In the genomic region with DNA sequence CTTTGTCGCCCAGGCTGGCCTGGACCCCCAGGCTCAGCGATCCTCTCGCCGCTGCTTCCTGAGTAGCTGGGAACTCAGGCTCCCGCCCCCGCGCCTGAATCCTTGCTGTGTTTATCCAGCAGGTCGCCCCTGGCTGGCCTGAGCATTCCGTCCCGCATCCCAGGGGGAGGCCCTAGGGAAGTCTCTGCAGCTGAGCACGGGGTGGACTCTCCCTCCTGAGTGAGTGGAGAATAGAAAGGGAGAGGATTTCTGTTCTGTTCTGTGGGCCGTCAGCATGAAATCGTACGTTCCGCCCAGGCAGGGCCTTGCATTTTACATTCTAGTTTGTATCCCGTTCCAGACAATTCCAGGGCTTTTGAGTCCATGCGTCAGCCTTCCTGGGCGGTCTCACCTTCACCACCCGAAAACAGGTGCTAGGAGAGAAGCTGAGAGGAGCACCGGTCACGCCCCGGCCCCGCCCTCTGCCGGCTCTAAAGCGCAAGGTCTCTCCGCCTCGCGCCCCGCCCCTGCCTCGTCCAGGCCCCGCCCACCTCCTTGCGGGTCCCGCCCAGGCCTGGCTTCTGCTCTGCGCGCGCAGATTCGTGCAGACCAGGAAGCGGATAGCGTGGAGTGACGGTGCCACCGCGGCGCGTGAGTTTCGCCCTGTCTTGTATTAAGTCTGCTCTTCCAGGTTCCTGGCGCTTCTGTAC, we compare ENCODE assay signal across 8 cellular contexts. TPM values are rescaled to one million over a fixed set of nuclear protein-coding genes. Genes with fewer than 3 reads are reported as not detected.
A peak's percentile ranks its signal among the peaks of the same experiment; 100 is the strongest.
DNase-seq lines count a peak whose midpoint lies in the region; ATAC-seq, FAIRE-seq and TF ChIP-seq lines count a peak whose summit lies in the region.

ZNF761 (plus strand) TSS at position 586 of the 689 bp plus-strand sequence. CDS start 15,285 bp downstream, outside the sequence.

- H3K4me1 ChIP-seq in Loucy (ENCODE audit: insufficient read depth, low read length, poor library complexity, severe bottlenecking) = peaks cover 5% of the 10 kb centered on the region
- H3K4me1 ChIP-seq in RWPE2 (ENCODE audit: insufficient read depth, poor library complexity, severe bottlenecking) = no peaks in the 10 kb centered on the region
- no peaks in the 10 kb centered on the region for H3K4me1 ChIP-seq in neural progenitor cell
- peaks cover 7% of the 10 kb centered on the region for H3K4me1 ChIP-seq in stomach smooth muscle (ENCODE audit: control insufficient read depth, insufficient read depth, low read length)

- peaks cover 18% of the 10 kb centered on the region; the same call in 1 of the 2 replicates for H3K79me2 ChIP-seq in Loucy (ENCODE audit: insufficient read depth, low read length)
- H3K79me2 ChIP-seq in neural progenitor cell (ENCODE audit: low read depth) = peaks cover 17% of the 10 kb centered on the region

- DNase-seq in H54 (ENCODE audit: insufficient read length, low spot score) (peak; percentile 88), RWPE2 (ENCODE audit: low spot score) (peak; percentile 97), activated gamma-delta T cell (lab: John Stamatoyannopoulos, UW) (peak; percentile 94), foreskin fibroblast (peak; percentile 87 to 97), neural progenitor cell (ENCODE audit: low spot score) (peak; percentile 97)

- peak; percentile 96 for ATAC-seq in RWPE2 (ENCODE audit: low read depth)

- no peak within 1 kb of the TSS for H3K27ac Mint-ChIP-seq in neural progenitor cell

- TF ChIP-seq CTCF in Loucy (conservative IDR thresholded peaks at IDR 0.05; ENCODE audit: low read length) = no peak
- TF ChIP-seq CTCF in RWPE2 (IDR thresholded peaks at IDR 0.05; ENCODE audit: poor library complexity, severe bottlenecking) = no peak
- TF ChIP-seq CTCF in foreskin fibroblast (IDR thresholded peaks at IDR 0.05; ENCODE audit: low read depth, low read length) = peak; percentile 38
- peak; percentile 45 for TF ChIP-seq CTCF in neural progenitor cell (IDR thresholded peaks at IDR 0.05)

- peak within 1 kb of the TSS; percentile 57 for H3K27ac ChIP-seq in RWPE2 (ENCODE audit: poor library complexity, severe bottlenecking)
- no peak within 1 kb of the TSS for H3K27ac ChIP-seq in neural progenitor cell
- no peak within 1 kb of the TSS for H3K27ac ChIP-seq in stomach smooth muscle (ENCODE audit: low read length)

- H3K9me3 Mint-ChIP-seq in neural progenitor cell = no peaks in the 10 kb centered on the region

- peak within 1 kb of the TSS; percentile 94 for H3K4me3 Mint-ChIP-seq in neural progenitor cell

- H3K4me3 ChIP-seq in Loucy (ENCODE audit: low read length, poor library complexity, severe bottlenecking) (peak within 1 kb of the TSS; percentile 88), RWPE2 (ENCODE audit: severe bottlenecking) (peak within 1 kb of the TSS; percentile 67), foreskin fibroblast (ENCODE audit: low read depth in 1 of 2, low read length in 2 of 2) (peak within 1 kb of the TSS; percentile 66 to 93), neural progenitor cell (peak within 1 kb of the TSS; percentile 77), stomach smooth muscle (ENCODE audit: low read length in 2 of 2) (peak within 1 kb of the TSS; percentile 61 to 86)

- H3K36me3 ChIP-seq in Loucy (ENCODE audit: insufficient read depth, low read length) = no peaks in the 10 kb centered on the region
- H3K36me3 ChIP-seq in RWPE2 (ENCODE audit: low read depth) = peaks cover 26% of the 10 kb centered on the region
- no peaks in the 10 kb centered on the region for H3K36me3 ChIP-seq in neural progenitor cell
- H3K36me3 ChIP-seq in stomach smooth muscle (ENCODE audit: control insufficient read depth in 2 of 2, insufficient read depth in 2 of 2, low read length in 2 of 2) = no peaks in the 10 kb centered on the region

- H4K20me1 ChIP-seq in Loucy (ENCODE audit: insufficient read depth, low read length, poor library complexity, severe bottlenecking) (no peaks in the 10 kb centered on the region), neural progenitor cell (ENCODE audit: low read depth) (no peaks in the 10 kb centered on the region)

- H3F3A ChIP-seq in Loucy (ENCODE audit: low read depth) = no peaks in the 10 kb centered on the region
- no peaks in the 10 kb centered on the region for H3F3A ChIP-seq in neural progenitor cell (ENCODE audit: low read depth)

- peak within 1 kb of the TSS; percentile 88 for H3K9ac ChIP-seq in Loucy (ENCODE audit: low read depth, low read length, poor library complexity, severe bottlenecking)
- peak within 1 kb of the TSS; percentile 43 for H3K9ac ChIP-seq in neural progenitor cell
- peak within 1 kb of the TSS; percentile 74 to 80 for H3K9ac ChIP-seq in stomach smooth muscle (ENCODE audit: low read length in 2 of 2)

- peaks cover 17% of the 10 kb centered on the region for H3K36me3 Mint-ChIP-seq in neural progenitor cell

- peaks cover 10% of the 10 kb centered on the region for H3K4me1 Mint-ChIP-seq in neural progenitor cell

- H2AFZ ChIP-seq in Loucy (ENCODE audit: low read length) = peak within 1 kb of the TSS; percentile 88
- peak within 1 kb of the TSS; percentile 66 for H2AFZ ChIP-seq in neural progenitor cell (replicated peaks)

- H3K4me2 ChIP-seq in Loucy (ENCODE audit: low read depth, low read length, poor library complexity, severe bottlenecking) (peak within 1 kb of the TSS; percentile 86), neural progenitor cell (peak within 1 kb of the TSS; percentile 88)

- H3K9me3 ChIP-seq in Loucy (ENCODE audit: insufficient read depth, low read depth, low read length) (no peaks in the 10 kb centered on the region), RWPE2 (ENCODE audit: severe bottlenecking) (no peaks in the 10 kb centered on the region), neural progenitor cell (ENCODE audit: low read depth) (no peaks in the 10 kb centered on the region), stomach smooth muscle (ENCODE audit: control insufficient read depth in 2 of 2, low read length in 2 of 2) (no peaks in the 10 kb centered on the region)

- peak; percentile 96 for TF ChIP-seq POLR2A in H54 (IDR thresholded peaks at IDR 0.05; ENCODE audit: low read depth, low read length)

- H3K9me2 ChIP-seq in Loucy (replicated peaks; ENCODE audit: low read depth, low read length) = no peaks in the 10 kb centered on the region

- H3K27me3 ChIP-seq in Loucy (ENCODE audit: insufficient read depth, low read length, poor library complexity, severe bottlenecking) (no peaks in the 10 kb centered on the region), RWPE2 (ENCODE audit: insufficient read depth, poor library complexity, severe bottlenecking) (no peaks in the 10 kb centered on the region), neural progenitor cell (no peaks in the 10 kb centered on the region), stomach smooth muscle (ENCODE audit: control insufficient read depth in 1 of 2, insufficient read depth in 2 of 2, low read length in 2 of 2) (no peaks in the 10 kb centered on the region)

- FAIRE-seq in G401.6 (lab: Jason Lieb, UNC) (peak; percentile 92), H54 (lab: Jason Lieb, UNC) (peak; percentile 61)

- H3K27me3 Mint-ChIP-seq in neural progenitor cell (ENCODE audit: insufficient read depth, low read depth) = no peaks in the 10 kb centered on the region

RNA-seq across cellular contexts. Expression of gene ZNF761, which starts in this region (rescaled TPM):
- 17.9 and 22.1 TPM in 2 replicates for total RNA-seq in neural progenitor cell (ENCODE audit: low replicate concordance)

Comparison
In these comparisons a context has a peak if more than half of its experiments do, and no peak if none do; other contexts are left out.
1. CTCF ChIP-seq: peak in foreskin fibroblast (single experiment) and neural progenitor cell (single experiment); none in Loucy (single experiment) and RWPE2 (single experiment).
2. Peak in every context shown above with its lines, with median percentiles within 50 percentile points of each other: DNase-seq, H3K4me3 ChIP-seq and H3K9ac ChIP-seq.